1 cellular context compared by ENCODE assay signal in genomic region chr16:71467810-71468209, GRCh38.
TF ChIP-seq lines count a peak whose summit lies in the region.

No MANE protein-coding gene starts in this region.

TF ChIP-seq in GM12878, 131 proteins besides CTCF, POLR2A, EP300 and RAD21:
- TF ChIP-seq JUNB (IDR thresholded peaks at IDR 0.05) = no peak
- 0 out of 2 replicates have a peak, but pooled peaks have one; percentile 54 for TF ChIP-seq RCOR1 (conservative IDR thresholded peaks at IDR 0.05; ENCODE audit: low read depth, low read length)
- TF ChIP-seq REST (IDR thresholded peaks at IDR 0.05; ENCODE audit: low read depth, low read length) = peak; percentile 99
- no peak for TF ChIP-seq CBX5 (IDR thresholded peaks at IDR 0.05; ENCODE audit: low read depth)
- TF ChIP-seq SREBF1 (IDR thresholded peaks at IDR 0.05; ENCODE audit: low read length) = peak; percentile 93
- peak; percentile 77 for TF ChIP-seq ZBTB40 (IDR thresholded peaks at IDR 0.05; ENCODE audit: borderline replicate concordance)
- peak; percentile 95 for TF ChIP-seq SIN3A (IDR thresholded peaks at IDR 0.05; ENCODE audit: low read depth, low read length)
